ENCODE assay signal across 20 cellular contexts in the genomic region with DNA sequence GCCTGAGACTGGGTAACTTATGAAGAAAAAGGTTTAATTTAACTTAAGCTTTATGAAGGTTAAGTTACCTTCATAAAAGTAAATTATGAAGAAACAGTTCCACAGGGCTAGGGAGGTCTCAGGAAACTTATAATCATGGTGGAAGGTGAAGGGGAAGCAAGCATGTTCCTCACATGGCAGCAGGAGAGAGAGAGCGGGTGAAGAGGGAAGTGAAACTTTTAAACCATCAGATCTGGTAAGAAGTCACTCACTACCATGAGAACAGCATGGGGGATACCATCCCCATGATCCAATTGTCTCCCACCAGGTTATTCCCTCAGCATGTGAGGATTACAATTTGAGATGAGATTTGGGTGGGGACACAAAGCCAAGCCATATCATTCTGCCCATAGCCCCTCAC.
"Had no signal": no experiment of that assay in that cellular context is flagged by ENCODE, and none has a peak within 500 bp of the region (broad histone marks: within the 10 kb centered on the region; RNA-seq: fewer than 3 reads in every experiment).

No MANE protein-coding gene starts in this region.

- H3K27me3 Mint-ChIP-seq: activated naive CD8-positive, alpha-beta T cell treated with anti-CD3 and anti-CD28 coated beads, Interleukin-2, amount 10 ng/mL, durations not matched to agents 7 days and 5 days; central memory CD8-positive, alpha-beta T cell; naive B cell; stimulated activated naive CD8-positive, alpha-beta T cell treated with anti-CD3 and anti-CD28 coated beads, Interleukin-15, Interleukin-2, amounts not matched to agents 100 ng/mL and 50 ng/mL, for 24 hours had no signal

- H3K27ac ChIP-seq: brain microvascular endothelial cell, coronary artery, esophagus muscularis mucosa, ovary, right lobe of liver, suprapubic skin, upper lobe of left lung had no signal

- H3K9me3 Mint-ChIP-seq: activated naive CD8-positive, alpha-beta T cell treated with anti-CD3 and anti-CD28 coated beads, Interleukin-2, amount 10 ng/mL, durations not matched to agents 7 days and 5 days; stimulated activated naive CD8-positive, alpha-beta T cell treated with anti-CD3 and anti-CD28 coated beads, Interleukin-15, Interleukin-2, amounts not matched to agents 100 ng/mL and 50 ng/mL, for 24 hours had no signal

- H3K4me3 Mint-ChIP-seq: activated naive CD8-positive, alpha-beta T cell treated with anti-CD3 and anti-CD28 coated beads, Interleukin-2, amount 10 ng/mL, durations not matched to agents 7 days and 5 days; central memory CD8-positive, alpha-beta T cell; naive B cell; stimulated activated naive CD8-positive, alpha-beta T cell treated with anti-CD3 and anti-CD28 coated beads, Interleukin-15, Interleukin-2, amounts not matched to agents 100 ng/mL and 50 ng/mL, for 24 hours had no signal

- H3K4me3 ChIP-seq: coronary artery, esophagus muscularis mucosa, ovary, right lobe of liver, suprapubic skin, upper lobe of left lung had no signal

- H3K9me3 ChIP-seq: esophagus muscularis mucosa, ovary, right lobe of liver, suprapubic skin, upper lobe of left lung had no signal

- DNase-seq: activated CD4-positive, alpha-beta T cell treated with anti-CD3 and anti-CD28 coated beads, Interleukin-2, amount 50 U/mL, for 1 hour; activated CD8-positive, alpha-beta memory T cell treated with anti-CD3 and anti-CD28 coated beads for 24 hours; activated naive CD4-positive, alpha-beta T cell; activated naive CD8-positive, alpha-beta T cell treated with anti-CD3 and anti-CD28 coated beads, Interleukin-2, amount 10 ng/mL, durations not matched to agents 7 days and 5 days; activated T-cell treated with anti-CD3 and anti-CD28 coated beads for 4 hours; anterior cingulate cortex; brain microvascular endothelial cell; effector CD4-positive, alpha-beta T cell; islet precursor cell; mammary epithelial cell; naive B cell; ovary; right lobe of liver; upper lobe of left lung had no signal

- ATAC-seq: activated CD4-positive, CD25-positive, alpha-beta regulatory T cell treated with anti-CD3 and anti-CD28 coated beads, Interleukin-2, amount 50 U/mL, for 24 hours; right lobe of liver had no signal

- H3K27ac Mint-ChIP-seq: activated naive CD8-positive, alpha-beta T cell treated with anti-CD3 and anti-CD28 coated beads, Interleukin-2, amount 10 ng/mL, durations not matched to agents 7 days and 5 days; naive B cell; stimulated activated naive CD8-positive, alpha-beta T cell treated with anti-CD3 and anti-CD28 coated beads, Interleukin-15, Interleukin-2, amounts not matched to agents 100 ng/mL and 50 ng/mL, for 24 hours had no signal

- H3K36me3 ChIP-seq: brain microvascular endothelial cell, esophagus muscularis mucosa, ovary, right lobe of liver, suprapubic skin, upper lobe of left lung had no signal

- H3K4me1 Mint-ChIP-seq: activated naive CD8-positive, alpha-beta T cell treated with anti-CD3 and anti-CD28 coated beads, Interleukin-2, amount 10 ng/mL, durations not matched to agents 7 days and 5 days; central memory CD8-positive, alpha-beta T cell; naive B cell had no signal

- H3K27me3 ChIP-seq: brain microvascular endothelial cell, esophagus muscularis mucosa, right lobe of liver, suprapubic skin, upper lobe of left lung had no signal

- H3K4me1 ChIP-seq: esophagus muscularis mucosa, right lobe of liver, suprapubic skin, upper lobe of left lung had no signal

- H3K36me3 Mint-ChIP-seq: activated naive CD8-positive, alpha-beta T cell treated with anti-CD3 and anti-CD28 coated beads, Interleukin-2, amount 10 ng/mL, durations not matched to agents 7 days and 5 days; naive B cell had no signal
